ENCODE assay signal across 13 cellular contexts in genomic region chr6:53290547-53291510, GRCh38. TPM values are rescaled to one million over a fixed set of nuclear protein-coding genes. Genes with fewer than 3 reads are reported as not detected.
DNase-seq lines count a peak whose midpoint lies in the region; ATAC-seq and TF ChIP-seq lines count a peak whose summit lies in the region.
"Had no signal": no experiment of that assay in that cellular context is flagged by ENCODE, and none has a peak within 500 bp of the region (broad histone marks: within the 10 kb centered on the region; RNA-seq: fewer than 3 reads in every experiment).

No MANE protein-coding gene starts in this region.

- no peak overlapping the region for H3K4me3 Mint-ChIP-seq in T-helper 2 cell treated with Interferon-gamma antibody and Interleukin-4, amounts not matched to agents 5 μg/mL and 100 μg/mL, for 36 hours

- ATAC-seq in HG03342 (IDR thresholded peaks at IDR 0.05; ENCODE audit: unreplicated experiment) (no peak), HG02571 (IDR thresholded peaks at IDR 0.05; ENCODE audit: unreplicated experiment) (no peak)
- ATAC-seq: upper lobe of right lung had no signal

- H3K36me3 Mint-ChIP-seq in T-helper 2 cell treated with Interferon-gamma antibody and Interleukin-4, amounts not matched to agents 5 μg/mL and 100 μg/mL, for 36 hours (ENCODE audit: low read depth): peaks cover 47% of the 10 kb centered on the region

- H3K27me3 Mint-ChIP-seq in T-helper 2 cell treated with Interferon-gamma antibody and Interleukin-4, amounts not matched to agents 5 μg/mL and 100 μg/mL, for 36 hours (ENCODE audit: low read depth): no peaks in the 10 kb centered on the region

- no peaks in the 10 kb centered on the region for H3K9me3 Mint-ChIP-seq in T-helper 2 cell treated with Interferon-gamma antibody and Interleukin-4, amounts not matched to agents 5 μg/mL and 100 μg/mL, for 36 hours

- DNase-seq in stimulated activated naive CD4-positive, alpha-beta T cell (lab: John Stamatoyannopoulos, UW): peak in 5 of 6 experiments; percentile 4 to 72 (median 55)
- DNase-seq in stimulated activated naive CD4-positive, alpha-beta T cell treated with Interleukin-2 at 50 U/mL for 16 hours (lab: John Stamatoyannopoulos, UW): no peak
- DNase-seq in T-helper 2 cell treated with Interferon-gamma antibody and Interleukin-4, amounts not matched to agents 5 μg/mL and 100 μg/mL, for 36 hours (ENCODE audit: low spot score): no peak
- DNase-seq in epithelial cell of proximal tubule (ENCODE audit: low read depth) (no peak), CD1c-positive myeloid dendritic cell (ENCODE audit: extremely low spot score) (no peak), germinal center (ENCODE audit: low spot score) (no peak)
- DNase-seq: COR-L47, hypothalamus, NCI-H2107, upper lobe of right lung had no signal

- TF ChIP-seq CTCF in epithelial cell of proximal tubule (conservative IDR thresholded peaks at IDR 0.05; ENCODE audit: low read depth, low read length): peak; percentile 25

- no peak overlapping the region for H3K4me3 ChIP-seq in epithelial cell of proximal tubule (ENCODE audit: low read depth, low read length)
- H3K4me3 ChIP-seq: right atrium auricular region, upper lobe of right lung had no signal

- peaks cover 37% of the 10 kb centered on the region for H3K4me1 Mint-ChIP-seq in T-helper 2 cell treated with Interferon-gamma antibody and Interleukin-4, amounts not matched to agents 5 μg/mL and 100 μg/mL, for 36 hours (ENCODE audit: low read depth)

- peak overlapping the region; percentile 6 for H3K27ac Mint-ChIP-seq in T-helper 2 cell treated with Interferon-gamma antibody and Interleukin-4, amounts not matched to agents 5 μg/mL and 100 μg/mL, for 36 hours

RNA-seq across cellular contexts. Expression of gene ELOVL5, which starts 57.9 kb away (rescaled TPM):
- total RNA-seq in epithelial cell of proximal tubule: 55.9 and 101 TPM in 2 replicates

Comparison
In these comparisons a context has a peak if more than half of its experiments do, and no peak if none do; other contexts are left out.
1. DNase-seq: peak in stimulated activated naive CD4-positive, alpha-beta T cell (5 of 6); none in stimulated activated naive CD4-positive, alpha-beta T cell treated with Interleukin-2 at 50 U/mL for 16 hours (single experiment), T-helper 2 cell treated with Interferon-gamma antibody and Interleukin-4, amounts not matched to agents 5 μg/mL and 100 μg/mL, for 36 hours (single experiment), epithelial cell of proximal tubule (single experiment), CD1c-positive myeloid dendritic cell (single experiment) and germinal center (single experiment).